8 cellular contexts compared by ENCODE assay signal in the genomic region with DNA sequence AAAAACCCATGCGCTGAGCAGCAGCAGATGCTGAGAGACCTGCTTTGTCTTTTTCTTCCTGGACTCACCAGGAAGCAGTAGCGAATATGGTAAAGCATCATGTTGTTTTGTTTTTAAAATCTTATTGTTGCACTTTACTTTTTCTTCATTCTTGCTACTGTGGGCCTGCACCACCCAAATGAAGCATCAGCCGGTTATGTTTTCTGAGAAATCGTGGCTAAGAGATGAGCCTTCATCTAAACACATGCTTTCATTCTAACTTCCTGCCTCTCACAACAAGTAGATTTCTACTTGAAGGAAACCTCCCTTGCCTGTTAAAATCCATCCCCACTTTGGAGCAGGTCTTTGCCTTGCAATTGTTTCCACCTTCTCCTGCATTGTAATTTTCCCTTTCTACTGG.
"Had no signal": no experiment of that assay in that cellular context is flagged by ENCODE, and none has a peak within 500 bp of the region (broad histone marks: within the 10 kb centered on the region; RNA-seq: fewer than 3 reads in every experiment).

No MANE protein-coding gene starts in this region.

- ATAC-seq: HepG2, K562 had no signal

- H3K27ac ChIP-seq: HL-60, KMS-11 had no signal

- DNase-seq: IMR-90, KBM-7, KG1 had no signal

- H3K27ac Mint-ChIP-seq: IgD-negative memory B cell had no signal

- H3K36me3 Mint-ChIP-seq: IgD-negative memory B cell had no signal

- H3K27me3 Mint-ChIP-seq: IgD-negative memory B cell had no signal

- H3K4me3 ChIP-seq: K562 had no signal

- H3K4me3 Mint-ChIP-seq: IgD-negative memory B cell had no signal

- H3K4me2 ChIP-seq: KMS-11 had no signal
